In the genomic region with DNA sequence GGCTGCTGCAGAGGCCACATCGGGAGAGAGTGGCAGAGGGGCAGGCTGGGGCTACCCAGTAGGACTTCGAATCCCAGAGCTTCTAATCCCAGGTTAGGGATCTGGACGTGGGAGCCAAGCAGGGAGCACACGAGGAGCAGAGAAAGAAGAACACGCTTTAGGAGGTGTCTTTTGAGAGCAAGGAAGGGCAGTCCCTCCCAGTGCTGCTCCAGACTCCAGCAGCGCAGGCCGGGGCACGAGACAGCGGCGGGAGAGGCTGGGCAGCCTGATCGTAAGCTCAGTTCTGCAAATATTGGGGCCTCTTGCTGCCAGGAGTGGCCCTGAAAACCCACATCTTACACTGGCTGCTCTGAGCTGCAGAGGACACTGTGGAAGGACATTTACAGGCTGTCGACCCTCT, we compare ENCODE assay signal across 2 cellular contexts.
TF ChIP-seq lines count a peak whose summit lies in the region.

No MANE protein-coding gene starts in this region.

TF ChIP-seq in SK-N-SH treated with all-trans-retinoic acid at 6 μM for 48 hours, 23 proteins besides CTCF, POLR2A, EP300 and RAD21 (continued from another document):
- TF ChIP-seq, protein P1, sequence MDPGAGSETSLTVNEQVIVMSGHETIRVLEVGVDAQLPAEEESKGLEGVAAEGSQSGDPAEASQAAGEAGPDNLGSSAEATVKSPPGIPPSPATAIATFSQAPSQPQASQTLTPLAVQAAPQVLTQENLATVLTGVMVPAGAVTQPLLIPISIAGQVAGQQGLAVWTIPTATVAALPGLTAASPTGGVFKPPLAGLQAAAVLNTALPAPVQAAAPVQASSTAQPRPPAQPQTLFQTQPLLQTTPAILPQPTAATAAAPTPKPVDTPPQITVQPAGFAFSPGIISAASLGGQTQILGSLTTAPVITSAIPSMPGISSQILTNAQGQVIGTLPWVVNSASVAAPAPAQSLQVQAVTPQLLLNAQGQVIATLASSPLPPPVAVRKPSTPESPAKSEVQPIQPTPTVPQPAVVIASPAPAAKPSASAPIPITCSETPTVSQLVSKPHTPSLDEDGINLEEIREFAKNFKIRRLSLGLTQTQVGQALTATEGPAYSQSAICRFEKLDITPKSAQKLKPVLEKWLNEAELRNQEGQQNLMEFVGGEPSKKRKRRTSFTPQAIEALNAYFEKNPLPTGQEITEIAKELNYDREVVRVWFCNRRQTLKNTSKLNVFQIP (CRISPR knock-in tag; IDR thresholded peaks at IDR 0.05; ENCODE audit: borderline replicate concordance, low read depth) = no peak
- no peak for TF ChIP-seq BACH2 (CRISPR knock-in tag; IDR thresholded peaks at IDR 0.05; ENCODE audit: borderline replicate concordance)
- TF ChIP-seq, protein P2, sequence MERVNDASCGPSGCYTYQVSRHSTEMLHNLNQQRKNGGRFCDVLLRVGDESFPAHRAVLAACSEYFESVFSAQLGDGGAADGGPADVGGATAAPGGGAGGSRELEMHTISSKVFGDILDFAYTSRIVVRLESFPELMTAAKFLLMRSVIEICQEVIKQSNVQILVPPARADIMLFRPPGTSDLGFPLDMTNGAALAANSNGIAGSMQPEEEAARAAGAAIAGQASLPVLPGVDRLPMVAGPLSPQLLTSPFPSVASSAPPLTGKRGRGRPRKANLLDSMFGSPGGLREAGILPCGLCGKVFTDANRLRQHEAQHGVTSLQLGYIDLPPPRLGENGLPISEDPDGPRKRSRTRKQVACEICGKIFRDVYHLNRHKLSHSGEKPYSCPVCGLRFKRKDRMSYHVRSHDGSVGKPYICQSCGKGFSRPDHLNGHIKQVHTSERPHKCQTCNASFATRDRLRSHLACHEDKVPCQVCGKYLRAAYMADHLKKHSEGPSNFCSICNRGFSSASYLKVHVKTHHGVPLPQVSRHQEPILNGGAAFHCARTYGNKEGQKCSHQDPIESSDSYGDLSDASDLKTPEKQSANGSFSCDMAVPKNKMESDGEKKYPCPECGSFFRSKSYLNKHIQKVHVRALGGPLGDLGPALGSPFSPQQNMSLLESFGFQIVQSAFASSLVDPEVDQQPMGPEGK (CRISPR knock-in tag; IDR thresholded peaks at IDR 0.05; ENCODE audit: borderline replicate concordance) = no peak
- no peak for TF ChIP-seq TOX (CRISPR knock-in tag; IDR thresholded peaks at IDR 0.05; ENCODE audit: borderline replicate concordance)
- TF ChIP-seq ZNF8 (CRISPR knock-in tag; IDR thresholded peaks at IDR 0.05) = no peak
- TF ChIP-seq ZNF565 (CRISPR knock-in tag; conservative IDR thresholded peaks at IDR 0.05; ENCODE audit: low read depth) = no peak
- no peak for TF ChIP-seq OSR1 (CRISPR knock-in tag; IDR thresholded peaks at IDR 0.05)
- no peak for TF ChIP-seq ZNF70 (CRISPR knock-in tag; IDR thresholded peaks at IDR 0.05)
- no peak for TF ChIP-seq CSDC2 (CRISPR knock-in tag; IDR thresholded peaks at IDR 0.05)
- TF ChIP-seq ESRRG (CRISPR knock-in tag; IDR thresholded peaks at IDR 0.05) = no peak
- TF ChIP-seq ZFP3 (CRISPR knock-in tag; IDR thresholded peaks at IDR 0.05) = no peak
TF ChIP-seq in SK-N-SH treated with all-trans-retinoic acid at 6 μM for 48 hours: peak in this region for 0.

TF ChIP-seq in H1, 55 proteins besides CTCF, POLR2A, EP300 and RAD21 (continued from another document):
- TF ChIP-seq, protein P3, sequence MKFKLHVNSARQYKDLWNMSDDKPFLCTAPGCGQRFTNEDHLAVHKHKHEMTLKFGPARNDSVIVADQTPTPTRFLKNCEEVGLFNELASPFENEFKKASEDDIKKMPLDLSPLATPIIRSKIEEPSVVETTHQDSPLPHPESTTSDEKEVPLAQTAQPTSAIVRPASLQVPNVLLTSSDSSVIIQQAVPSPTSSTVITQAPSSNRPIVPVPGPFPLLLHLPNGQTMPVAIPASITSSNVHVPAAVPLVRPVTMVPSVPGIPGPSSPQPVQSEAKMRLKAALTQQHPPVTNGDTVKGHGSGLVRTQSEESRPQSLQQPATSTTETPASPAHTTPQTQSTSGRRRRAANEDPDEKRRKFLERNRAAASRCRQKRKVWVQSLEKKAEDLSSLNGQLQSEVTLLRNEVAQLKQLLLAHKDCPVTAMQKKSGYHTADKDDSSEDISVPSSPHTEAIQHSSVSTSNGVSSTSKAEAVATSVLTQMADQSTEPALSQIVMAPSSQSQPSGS (IDR thresholded peaks at IDR 0.05; ENCODE audit: low read length) = no peak
- TF ChIP-seq RXRA (IDR thresholded peaks at IDR 0.05; ENCODE audit: insufficient read depth, low read depth, low read length) (no peak), RBBP5 (IDR thresholded peaks at IDR 0.05; ENCODE audit: borderline replicate concordance, low read depth, low read length) (no peak), TBP (IDR thresholded peaks at IDR 0.05; ENCODE audit: low read depth, low read length) (no peak), BACH1 (IDR thresholded peaks at IDR 0.05; ENCODE audit: low read length) (no peak), TCF12 (IDR thresholded peaks at IDR 0.05; ENCODE audit: low read depth, low read length) (no peak), HDAC2 (IDR thresholded peaks at IDR 0.05; ENCODE audit: borderline replicate concordance in 1 of 2, low read depth in 2 of 2, low read length in 2 of 2) (no peak)
